ENCODE assay signal across 8 cellular contexts in genomic region chr16:89289428-89290395, GRCh38.
DNase-seq lines count a peak whose midpoint lies in the region; ATAC-seq, FAIRE-seq and TF ChIP-seq lines count a peak whose summit lies in the region.

No MANE protein-coding gene starts in this region.

- intact Hi-C loops in mucosa of descending colon (cut with DNase I, micrococcal nuclease), result no loop called here

- ATAC-seq in mucosa of descending colon, result peak; percentile 89

- peak; percentile 76 for TF ChIP-seq CTCF in endothelial cell (IDR thresholded peaks at IDR 0.05; ENCODE audit: unreplicated experiment)
- TF ChIP-seq CTCF in mucosa of descending colon (IDR thresholded peaks at IDR 0.05), result peak; percentile 81

- H3K36me3 Mint-ChIP-seq in endothelial cell (ENCODE audit: low read depth, unreplicated experiment), result peaks cover 27% of the 10 kb centered on the region

- no peak overlapping the region for H3K4me3 Mint-ChIP-seq in endothelial cell (ENCODE audit: unreplicated experiment)

- no peaks in the 10 kb centered on the region for H3K4me1 ChIP-seq in mucosa of descending colon (ENCODE audit: low read depth)

- H3K27ac Mint-ChIP-seq in endothelial cell (ENCODE audit: unreplicated experiment), result peak overlapping the region; percentile 14

- H3K27me3 Mint-ChIP-seq in endothelial cell (ENCODE audit: unreplicated experiment), result peaks cover 26% of the 10 kb centered on the region

- DNase-seq in AG08396 (ENCODE audit: low spot score) (peak; percentile 98), GM18507 (ENCODE audit: extremely low spot score, insufficient read length, low read depth) (peak; percentile 87), NCI-H82 treated with DMSO at 0.1 percent for 48 hours (lab: John Stamatoyannopoulos, UW; ENCODE audit: unreplicated experiment) (peak; percentile 10), endothelial cell (ENCODE audit: low spot score) (peak; percentile 89), mucosa of descending colon (peak in 2 of 3 donors; percentile 78 to 84), NCI-H510A treated with DMSO at 0.1 percent for 48 hours (lab: John Stamatoyannopoulos, UW) (no peak)
- peak; percentile 18 to 46 (median 45) for DNase-seq in activated CD8-positive, alpha-beta memory T cell treated with anti-CD3 and anti-CD28 coated beads for 48 hours (ENCODE audit: low read depth in 2 of 3, low spot score in 2 of 3)
- DNase-seq in stimulated activated CD8-positive, alpha-beta memory T cell treated with anti-CD3 and anti-CD28 coated beads, Interleukin-7, amount 100 ng/mL, for 4 hours (ENCODE audit: low read depth in 2 of 2), result peak; percentile 32 to 45

- peaks cover 30% of the 10 kb centered on the region for H3K4me1 Mint-ChIP-seq in endothelial cell (ENCODE audit: unreplicated experiment)

- H3K9me3 Mint-ChIP-seq in endothelial cell (ENCODE audit: unreplicated experiment), result no peaks in the 10 kb centered on the region

- no peaks in the 10 kb centered on the region for H3K9me3 ChIP-seq in mucosa of descending colon

- H3K36me3 ChIP-seq in mucosa of descending colon (ENCODE audit: low read depth), result no peaks in the 10 kb centered on the region

- H3K4me3 ChIP-seq in mucosa of descending colon, result no peak overlapping the region

- peak; percentile 52 for FAIRE-seq in GM18507 (lab: Jason Lieb, UNC)
